10 cellular contexts compared by ENCODE assay signal in genomic region chr10:124341768-124342135, GRCh38.
A peak's percentile ranks its signal among the peaks of the same experiment; 100 is the strongest.
DNase-seq lines count a peak whose midpoint lies in the region; ATAC-seq and TF ChIP-seq lines count a peak whose summit lies in the region.
"Had no signal": no experiment of that assay in that cellular context is flagged by ENCODE, and none has a peak within 500 bp of the region (broad histone marks: within the 10 kb centered on the region; RNA-seq: fewer than 3 reads in every experiment).

No MANE protein-coding gene starts in this region.

- H3K36me3 Mint-ChIP-seq in activated CD4-positive, alpha-beta T cell treated with anti-CD3 and anti-CD28 coated beads, Interleukin-2, amount 10 ng/mL, durations not matched to agents 7 days and 5 days (ENCODE audit: low read depth): no peaks in the 10 kb centered on the region
- no peaks in the 10 kb centered on the region for H3K36me3 Mint-ChIP-seq in dendritic cell treated with granulocyte-macrophage colony-stimulating factor and Interleukin-4, amounts not matched to agents 40 ng/mL and 50 ng/mL, for 4 days (ENCODE audit: low read depth)

- no peaks in the 10 kb centered on the region for H3K79me2 ChIP-seq in PC-9 (ENCODE audit: low read depth)

- H3K4me1 ChIP-seq in PC-9 (replicated peaks; ENCODE audit: insufficient read depth) (0 out of 2 replicates have a peak, but pooled peaks cover 3% of the 10 kb centered on the region), body of pancreas (peaks cover 5% of the 10 kb centered on the region)
- H3K4me1 ChIP-seq: pancreas had no signal

- 44 to 72% methylated on average over 3 of the region's 3 CpGs for WGBS in body of pancreas, 2 donors

- no peak overlapping the region for H2AFZ ChIP-seq in PC-9

- peak; percentile 9 to 36 for DNase-seq in activated CD4-positive, alpha-beta T cell treated with anti-CD3 and anti-CD28 coated beads, Interleukin-2, amount 50 U/mL, for 48 hours
- no peak for DNase-seq in activated CD4-positive, alpha-beta T cell treated with anti-CD3 and anti-CD28 coated beads, Interleukin-2, amount 10 ng/mL, durations not matched to agents 7 days and 5 days
- DNase-seq in NB4 (ENCODE audit: low read depth) (peak; percentile 64), PC-9 (no peak), body of pancreas (no peak)
- DNase-seq in stimulated activated CD8-positive, alpha-beta memory T cell treated with anti-CD3 and anti-CD28 coated beads, Interleukin-15, amount 100 ng/mL, for 48 hours (ENCODE audit: low read depth in 2 of 2): peak; percentile 17 to 60
- DNase-seq: GOT3 had no signal

- TF ChIP-seq CTCF in NB4 (IDR thresholded peaks at IDR 0.05; ENCODE audit: low read depth, low read length): no peak
- no peak for TF ChIP-seq CTCF in PC-9 (conservative IDR thresholded peaks at IDR 0.05)
- no peak for TF ChIP-seq CTCF in body of pancreas (IDR thresholded peaks at IDR 0.05)

- ATAC-seq in HG02642 (IDR thresholded peaks at IDR 0.05; ENCODE audit: poor library complexity, unreplicated experiment): no peak
- no peak for ATAC-seq in body of pancreas

- TF ChIP-seq POLR2A in NB4 (IDR thresholded peaks at IDR 0.05; ENCODE audit: extremely low read depth, insufficient read length) (no peak), body of pancreas (IDR thresholded peaks at IDR 0.05) (no peak)

- no peaks in the 10 kb centered on the region for H3K9me2 ChIP-seq in PC-9 (ENCODE audit: insufficient read depth)

- intact Hi-C loops in dendritic cell treated with granulocyte-macrophage colony-stimulating factor and Interleukin-4, amounts not matched to agents 40 ng/mL and 50 ng/mL, for 4 days (cut with micrococcal nuclease): no loop called here
- intact Hi-C loops in PC-9 (cut with micrococcal nuclease; ENCODE audit: unreplicated experiment): no loop called here
- intact Hi-C loops in body of pancreas (cut with DNase I): no loop called here

- no peaks in the 10 kb centered on the region for H3K36me3 ChIP-seq in PC-9 (ENCODE audit: low read depth)
- H3K36me3 ChIP-seq in body of pancreas (replicated peaks in 1 of 2; ENCODE audit: insufficient read depth in 1 of 2, low read depth in 2 of 2): no peaks in the 10 kb centered on the region
- H3K36me3 ChIP-seq: pancreas had no signal

- POLR2A ChIA-PET in activated CD4-positive, alpha-beta T cell treated with anti-CD3 and anti-CD28 coated beads, Interleukin-2, amount 10 ng/mL, durations not matched to agents 7 days and 5 days (lab: Charles Lee): no interaction called here
- POLR2A ChIA-PET in PC-9 (lab: Charles Lee; ENCODE audit: unreplicated experiment): no interaction called here

- no peaks in the 10 kb centered on the region for H3K27me3 Mint-ChIP-seq in activated CD4-positive, alpha-beta T cell treated with anti-CD3 and anti-CD28 coated beads, Interleukin-2, amount 10 ng/mL, durations not matched to agents 7 days and 5 days
- H3K27me3 Mint-ChIP-seq in dendritic cell treated with granulocyte-macrophage colony-stimulating factor and Interleukin-4, amounts not matched to agents 40 ng/mL and 50 ng/mL, for 4 days: peaks cover 2% of the 10 kb centered on the region

- H3K4me2 ChIP-seq in PC-9: no peak overlapping the region

- no peaks in the 10 kb centered on the region for H3F3A ChIP-seq in PC-9 (ENCODE audit: insufficient read depth, low read depth)

- no peaks in the 10 kb centered on the region for H3K9me3 ChIP-seq in PC-9 (ENCODE audit: insufficient read depth, low read depth)
- no peaks in the 10 kb centered on the region for H3K9me3 ChIP-seq in body of pancreas
- H3K9me3 ChIP-seq: pancreas had no signal

- BruUV-seq in PC-9 (replicated peaks; lab: Mats Ljungman, UMichigan): no TSS peak

- H3K4me1 Mint-ChIP-seq in activated CD4-positive, alpha-beta T cell treated with anti-CD3 and anti-CD28 coated beads, Interleukin-2, amount 10 ng/mL, durations not matched to agents 7 days and 5 days: peaks cover 4% of the 10 kb centered on the region
- peaks cover 51% of the 10 kb centered on the region for H3K4me1 Mint-ChIP-seq in dendritic cell treated with granulocyte-macrophage colony-stimulating factor and Interleukin-4, amounts not matched to agents 40 ng/mL and 50 ng/mL, for 4 days (ENCODE audit: low read depth)

- no peaks in the 10 kb centered on the region for H3K9me3 Mint-ChIP-seq in activated CD4-positive, alpha-beta T cell treated with anti-CD3 and anti-CD28 coated beads, Interleukin-2, amount 10 ng/mL, durations not matched to agents 7 days and 5 days
- H3K9me3 Mint-ChIP-seq in dendritic cell treated with granulocyte-macrophage colony-stimulating factor and Interleukin-4, amounts not matched to agents 40 ng/mL and 50 ng/mL, for 4 days: no peaks in the 10 kb centered on the region

- H3K4me3 ChIP-seq in NB4 (ENCODE audit: low read depth, low read length) (no peak overlapping the region), PC-9 (no peak overlapping the region), body of pancreas (no peak overlapping the region)
- H3K4me3 ChIP-seq: pancreas had no signal

- no peak overlapping the region for H3K27ac Mint-ChIP-seq in activated CD4-positive, alpha-beta T cell treated with anti-CD3 and anti-CD28 coated beads, Interleukin-2, amount 10 ng/mL, durations not matched to agents 7 days and 5 days
- H3K27ac Mint-ChIP-seq in dendritic cell treated with granulocyte-macrophage colony-stimulating factor and Interleukin-4, amounts not matched to agents 40 ng/mL and 50 ng/mL, for 4 days: peak overlapping the region; percentile 20

- H4K20me1 ChIP-seq in PC-9 (ENCODE audit: insufficient read depth): no peaks in the 10 kb centered on the region

- CTCF ChIA-PET in activated CD4-positive, alpha-beta T cell treated with anti-CD3 and anti-CD28 coated beads, Interleukin-2, amount 10 ng/mL, durations not matched to agents 7 days and 5 days (lab: Charles Lee): no interaction called here
- CTCF ChIA-PET in PC-9 (lab: Charles Lee): no interaction called here

- no peak overlapping the region for H3K4me3 Mint-ChIP-seq in activated CD4-positive, alpha-beta T cell treated with anti-CD3 and anti-CD28 coated beads, Interleukin-2, amount 10 ng/mL, durations not matched to agents 7 days and 5 days
- H3K4me3 Mint-ChIP-seq in dendritic cell treated with granulocyte-macrophage colony-stimulating factor and Interleukin-4, amounts not matched to agents 40 ng/mL and 50 ng/mL, for 4 days: no peak overlapping the region

- H3K27ac ChIP-seq in PC-9 (no peak overlapping the region), body of pancreas (no peak overlapping the region)
- H3K27ac ChIP-seq: pancreas had no signal

- no peaks in the 10 kb centered on the region for H3K27me3 ChIP-seq in PC-9 (ENCODE audit: insufficient read depth, low read depth)
- H3K27me3 ChIP-seq in body of pancreas: no peaks in the 10 kb centered on the region
- H3K27me3 ChIP-seq: pancreas had no signal

Comparison
In these comparisons a context has a peak if more than half of its experiments do, and no peak if none do; other contexts are left out.
1. DNase-seq: peak in activated CD4-positive, alpha-beta T cell treated with anti-CD3 and anti-CD28 coated beads, Interleukin-2, amount 50 U/mL, for 48 hours (2 of 2), NB4 (single experiment) and stimulated activated CD8-positive, alpha-beta memory T cell treated with anti-CD3 and anti-CD28 coated beads, Interleukin-15, amount 100 ng/mL, for 48 hours (2 of 2); none in activated CD4-positive, alpha-beta T cell treated with anti-CD3 and anti-CD28 coated beads, Interleukin-2, amount 10 ng/mL, durations not matched to agents 7 days and 5 days (single experiment), PC-9 (0 of 2) and body of pancreas (0 of 4).